ENCODE assay signal across 29 cellular contexts in genomic region chr5:93055556-93055955, GRCh38.
"Had no signal": no experiment of that assay in that cellular context is flagged by ENCODE, and none has a peak within 500 bp of the region (broad histone marks: within the 10 kb centered on the region; RNA-seq: fewer than 3 reads in every experiment).

No MANE protein-coding gene starts in this region.

- H3K36me3 Mint-ChIP-seq: activated CD8-positive, alpha-beta memory T cell treated with anti-CD3 and anti-CD28 coated beads, Interleukin-2, amount 10 ng/mL, durations not matched to agents 7 days and 5 days; activated naive CD8-positive, alpha-beta T cell treated with anti-CD3 and anti-CD28 coated beads, Interleukin-2, amount 10 ng/mL, durations not matched to agents 7 days and 5 days; brain had no signal

- H3K27ac Mint-ChIP-seq: activated CD4-positive, alpha-beta memory T cell treated with anti-CD3 and anti-CD28 coated beads, Interleukin-2, amount 10 ng/mL, durations not matched to agents 7 days and 5 days; activated CD8-positive, alpha-beta memory T cell treated with anti-CD3 and anti-CD28 coated beads, Interleukin-2, amount 10 ng/mL, durations not matched to agents 7 days and 5 days; activated naive CD8-positive, alpha-beta T cell treated with anti-CD3 and anti-CD28 coated beads, Interleukin-2, amount 10 ng/mL, durations not matched to agents 7 days and 5 days; activated T-cell treated with anti-CD3 and anti-CD28 coated beads, Interleukin-2, amount 50 U/mL, for 72 hours; activated T-helper 17 cell treated with anti-CD3 and anti-CD28 coated beads, Interleukin-2, amount 50 U/mL, for 72 hours; brain; T-helper 1 cell treated with Interleukin-12 subunit alpha and Interleukin-12 subunit beta and Interleukin-4 antibody, amounts not matched to agents 30 μg/mL and 1 μg/mL, for 36 hours; T-helper 2 cell treated with Interferon-gamma antibody and Interleukin-4, amounts not matched to agents 5 μg/mL and 100 μg/mL, for 36 hours had no signal

- H2AFZ ChIP-seq: PC-9 had no signal

- H3K9me3 Mint-ChIP-seq: activated CD4-positive, alpha-beta memory T cell treated with anti-CD3 and anti-CD28 coated beads, Interleukin-2, amount 10 ng/mL, durations not matched to agents 7 days and 5 days; activated naive CD8-positive, alpha-beta T cell treated with anti-CD3 and anti-CD28 coated beads, Interleukin-2, amount 10 ng/mL, durations not matched to agents 7 days and 5 days; brain; T-helper 1 cell treated with Interleukin-12 subunit alpha and Interleukin-12 subunit beta and Interleukin-4 antibody, amounts not matched to agents 30 μg/mL and 1 μg/mL, for 36 hours; T-helper 2 cell treated with Interferon-gamma antibody and Interleukin-4, amounts not matched to agents 5 μg/mL and 100 μg/mL, for 36 hours had no signal

- H3K27ac ChIP-seq: PC-9, WERI-Rb-1 had no signal

- H3K27me3 ChIP-seq: MG63 had no signal

- ATAC-seq: activated CD8-positive, alpha-beta memory T cell treated with anti-CD3 and anti-CD28 coated beads, Interleukin-2, amount 10 ng/mL, durations not matched to agents 7 days and 5 days; activated T-cell treated with anti-CD3 and anti-CD28 coated beads, Interleukin-2, amount 50 U/mL, for 72 hours; activated T-helper 17 cell treated with anti-CD3 and anti-CD28 coated beads, Interleukin-2, amount 50 U/mL, for 72 hours had no signal

- H3K4me2 ChIP-seq: PC-9 had no signal

- DNase-seq: activated CD4-positive, alpha-beta memory T cell treated with anti-CD3 and anti-CD28 coated beads, Interleukin-2, amount 10 ng/mL, durations not matched to agents 7 days and 5 days; activated CD4-positive, alpha-beta T cell treated with anti-CD3 and anti-CD28 coated beads for 1 hour; activated CD4-positive, alpha-beta T cell treated with anti-CD3 and anti-CD28 coated beads for 48 hours; activated CD4-positive, CD25-positive, alpha-beta regulatory T cell; activated CD8-positive, alpha-beta memory T cell treated with anti-CD3 and anti-CD28 coated beads for 24 hours; activated CD8-positive, alpha-beta memory T cell treated with anti-CD3 and anti-CD28 coated beads, Interleukin-2, amount 10 ng/mL, durations not matched to agents 7 days and 5 days; activated effector memory CD4-positive, alpha-beta T cell treated with anti-CD3 and anti-CD28 coated beads, Interleukin-2, amount 50 U/mL, for 16 hours; activated naive CD4-positive, alpha-beta T cell; activated naive CD4-positive, alpha-beta T cell treated with anti-CD3 and anti-CD28 coated beads, Interleukin-2, amount 50 U/mL, for 16 hours; activated naive CD8-positive, alpha-beta T cell treated with anti-CD3 and anti-CD28 coated beads, Interleukin-2, amount 10 ng/mL, durations not matched to agents 7 days and 5 days; activated T-cell treated with anti-CD3 and anti-CD28 coated beads, Interleukin-2, amount 50 U/mL, for 1 hour; activated T-cell treated with anti-CD3 and anti-CD28 coated beads, Interleukin-2, amount 50 U/mL, for 72 hours; caudate nucleus; cerebellar nuclear complex; KG1; MG63; NCI-H1092; NCI-H1436 treated with DMSO at 0.1 percent for 48 hours; NCI-H1694 treated with DMSO at 0.1 percent for 48 hours; NCI-H2029; NCI-H345; NCI-H524 treated with DMSO at 0.1 percent for 48 hours; PC-9; Right ventricle myocardium superior; WERI-Rb-1 had no signal

- H3K36me3 ChIP-seq: MG63, WERI-Rb-1 had no signal

- H3K4me3 ChIP-seq: MG63, PC-9 had no signal
